11 cellular contexts compared by ENCODE assay signal in genomic region chr2:222813177-222813843, GRCh38. TPM values are rescaled to one million over a fixed set of nuclear protein-coding genes. Genes with fewer than 3 reads are reported as not detected.
DNase-seq lines count a peak whose midpoint lies in the region; ATAC-seq and TF ChIP-seq lines count a peak whose summit lies in the region.
"Had no signal": no experiment of that assay in that cellular context is flagged by ENCODE, and none has a peak within 500 bp of the region (broad histone marks: within the 10 kb centered on the region; RNA-seq: fewer than 3 reads in every experiment).

No MANE protein-coding gene starts in this region.

- in situ Hi-C loops in SK-MEL-5 (cut with HindIII; ENCODE audit: low pct_unique_long_range_greater_than_20kb, low sequenced_read_pairs) = no loop called here

- H3K27ac Mint-ChIP-seq in stimulated activated naive CD8-positive, alpha-beta T cell treated with anti-CD3 and anti-CD28 coated beads, Interleukin-15, amount 100 ng/mL, for 72 hours = peak overlapping the region; percentile 76 to 93

- no peaks in the 10 kb centered on the region for H3K9me3 ChIP-seq in colonic mucosa
- H3K9me3 ChIP-seq in left lung = no peaks in the 10 kb centered on the region
- H3K9me3 ChIP-seq: gastrocnemius medialis, upper lobe of right lung had no signal

- no peak overlapping the region for H3K9ac ChIP-seq in colonic mucosa (ENCODE audit: low read depth in 2 of 2, low read length in 2 of 2)

- H3K27me3 ChIP-seq in colonic mucosa = no peaks in the 10 kb centered on the region
- no peaks in the 10 kb centered on the region for H3K27me3 ChIP-seq in left lung
- H3K27me3 ChIP-seq: gastrocnemius medialis, upper lobe of right lung had no signal

- H3K27me3 Mint-ChIP-seq in stimulated activated naive CD8-positive, alpha-beta T cell treated with anti-CD3 and anti-CD28 coated beads, Interleukin-15, amount 100 ng/mL, for 72 hours = no peaks in the 10 kb centered on the region

- H3K4me3 ChIP-seq in colonic mucosa (no peak overlapping the region), left lung (no peak overlapping the region)
- H3K4me3 ChIP-seq: gastrocnemius medialis, upper lobe of right lung had no signal

- peaks cover 28% of the 10 kb centered on the region for H3K4me1 Mint-ChIP-seq in stimulated activated naive CD8-positive, alpha-beta T cell treated with anti-CD3 and anti-CD28 coated beads, Interleukin-15, amount 100 ng/mL, for 72 hours

- H3K9me3 Mint-ChIP-seq in stimulated activated naive CD8-positive, alpha-beta T cell treated with anti-CD3 and anti-CD28 coated beads, Interleukin-15, amount 100 ng/mL, for 72 hours = no peaks in the 10 kb centered on the region

- ATAC-seq in HG02852 (IDR thresholded peaks at IDR 0.05; ENCODE audit: unreplicated experiment) (peak; percentile 92), left lung (no peak)
- ATAC-seq in stimulated activated naive CD8-positive, alpha-beta T cell treated with anti-CD3 and anti-CD28 coated beads, Interleukin-15, amount 100 ng/mL, for 72 hours = peak; percentile 95
- ATAC-seq: gastrocnemius medialis, upper lobe of right lung had no signal

- H3K4me1 ChIP-seq in colonic mucosa (no peaks in the 10 kb centered on the region), left lung (no peaks in the 10 kb centered on the region)
- H3K4me1 ChIP-seq: gastrocnemius medialis, upper lobe of right lung had no signal

- TF ChIP-seq CTCF in colonic mucosa (IDR thresholded peaks at IDR 0.05) (no peak), left lung (IDR thresholded peaks at IDR 0.05) (no peak)

- DNase-seq in stimulated activated CD4-positive, alpha-beta T cell treated with anti-CD3 and anti-CD28 coated beads, Interleukin-1b, Interleukin-23, amount 100 ng/mL, for 48 hours = peak; percentile 50
- DNase-seq in stimulated activated CD4-positive, alpha-beta T cell treated with anti-CD3 and anti-CD28 coated beads, Interleukin-4, amount 100 ng/mL, for 4 hours = no peak
- peak; percentile 46 for DNase-seq in SK-MEL-5 (ENCODE audit: low read depth, low spot score)
- DNase-seq in stimulated activated naive CD8-positive, alpha-beta T cell treated with anti-CD3 and anti-CD28 coated beads, Interleukin-15, amount 100 ng/mL, for 72 hours = peak; percentile 50 to 60
- DNase-seq in colonic mucosa = no peak
- no peak for DNase-seq in left lung
- DNase-seq in NCI-H1092 (lab: John Stamatoyannopoulos, UW) = no peak
- DNase-seq: DMS153, gastrocnemius medialis, upper lobe of right lung had no signal

- H3K36me3 ChIP-seq in colonic mucosa = no peaks in the 10 kb centered on the region
- no peaks in the 10 kb centered on the region for H3K36me3 ChIP-seq in left lung
- H3K36me3 ChIP-seq: gastrocnemius medialis, upper lobe of right lung had no signal

- H3K4me3 Mint-ChIP-seq in stimulated activated naive CD8-positive, alpha-beta T cell treated with anti-CD3 and anti-CD28 coated beads, Interleukin-15, amount 100 ng/mL, for 72 hours = peak overlapping the region; percentile 35 to 44

- intact Hi-C loops in colonic mucosa (cut with DNase I) (no loop called here), left lung (cut with DNase I) (no loop called here)

- no peak overlapping the region for H3K27ac ChIP-seq in colonic mucosa
- H3K27ac ChIP-seq in left lung = no peak overlapping the region
- H3K27ac ChIP-seq: gastrocnemius medialis, upper lobe of right lung had no signal

RNA-seq across cellular contexts. Expression of gene ACSL3, which starts 47.5 kb away (rescaled TPM):
- 1,114 and 1,151 TPM in 2 replicates for total RNA-seq in SK-MEL-5 (2014; rRNA removed; shearing (Covaris generic))
- 490 and 525 TPM in 2 replicates for polyA plus RNA-seq in SK-MEL-5 (2015; cell fraction: cytosol; rRNA removed)
- 203 and 204 TPM in 2 replicates for polyA plus RNA-seq in SK-MEL-5 (2015; cell fraction: nucleus; rRNA removed)
- total RNA-seq in colonic mucosa (100 to 1,000 TPM; 116 to 162 TPM), left lung (100 to 1,000 TPM in 1 of 2 donors, 10 to 100 TPM in 1; 92.5 to 102 TPM)

Comparison
In these comparisons a context has a peak if more than half of its experiments do, and no peak if none do; other contexts are left out.
1. DNase-seq: peak in stimulated activated CD4-positive, alpha-beta T cell treated with anti-CD3 and anti-CD28 coated beads, Interleukin-1b, Interleukin-23, amount 100 ng/mL, for 48 hours (single experiment), SK-MEL-5 (single experiment) and stimulated activated naive CD8-positive, alpha-beta T cell treated with anti-CD3 and anti-CD28 coated beads, Interleukin-15, amount 100 ng/mL, for 72 hours (2 of 2); none in stimulated activated CD4-positive, alpha-beta T cell treated with anti-CD3 and anti-CD28 coated beads, Interleukin-4, amount 100 ng/mL, for 4 hours (0 of 2), colonic mucosa (single experiment), left lung (0 of 2) and NCI-H1092 (single experiment).